ENCODE assay signal across 15 cellular contexts in genomic region chr19:50214699-50215543, GRCh38. TPM values are rescaled to one million over a fixed set of nuclear protein-coding genes. Genes with fewer than 3 reads are reported as not detected.
DNase-seq lines count a peak whose midpoint lies in the region; ATAC-seq and TF ChIP-seq lines count a peak whose summit lies in the region.
"Had no signal": no experiment of that assay in that cellular context is flagged by ENCODE, and none has a peak within 500 bp of the region (broad histone marks: within the 10 kb centered on the region; RNA-seq: fewer than 3 reads in every experiment).

No MANE protein-coding gene starts in this region.

- no peaks in the 10 kb centered on the region for H4K20me1 ChIP-seq in mammary epithelial cell (ENCODE audit: insufficient read depth, low read length)

- no peak overlapping the region for H2AFZ ChIP-seq in mammary epithelial cell (ENCODE audit: low read depth, low read length)

- H3K36me3 ChIP-seq in breast epithelium (no peaks in the 10 kb centered on the region), mammary epithelial cell (ENCODE audit: insufficient read depth, low read length) (no peaks in the 10 kb centered on the region), colonic mucosa (peaks cover 4% of the 10 kb centered on the region), mucosa of descending colon (ENCODE audit: low read depth) (peaks cover 8% of the 10 kb centered on the region), testis (ENCODE audit: low read depth, missing control alignments) (no peaks in the 10 kb centered on the region)
- H3K36me3 ChIP-seq: spleen had no signal

- H3K9ac ChIP-seq in mammary epithelial cell (ENCODE audit: insufficient read depth, low read length) (no peak overlapping the region), colonic mucosa (ENCODE audit: low read depth in 2 of 2, low read length in 2 of 2) (peak overlapping the region; percentile 24 to 81)

- no peak for TF ChIP-seq POLR2A in breast epithelium (IDR thresholded peaks at IDR 0.05)
- TF ChIP-seq POLR2A in testis (IDR thresholded peaks at IDR 0.05): no peak

- H3K9me3 ChIP-seq in breast epithelium (no peaks in the 10 kb centered on the region), mammary epithelial cell (replicated peaks; ENCODE audit: insufficient read depth, low read length) (peaks cover 2% of the 10 kb centered on the region), colonic mucosa (no peaks in the 10 kb centered on the region), mucosa of descending colon (no peaks in the 10 kb centered on the region), testis (no peaks in the 10 kb centered on the region)

- H3K4me3 ChIP-seq in breast epithelium: peak overlapping the region in 2 of 3 donors; percentile 30 to 59
- no peak overlapping the region for H3K4me3 ChIP-seq in mammary epithelial cell (replicated peaks in 1 of 3; ENCODE audit: insufficient read depth in 1 of 3, low read depth in 2 of 3, low read length in 3 of 3)
- H3K4me3 ChIP-seq in colonic mucosa: no peak overlapping the region
- H3K4me3 ChIP-seq in mucosa of descending colon: no peak overlapping the region
- no peak overlapping the region for H3K4me3 ChIP-seq in testis
- H3K4me3 ChIP-seq: spleen had no signal

- dilution Hi-C loops in mammary epithelial cell (cut with HindIII; ENCODE audit: low sequenced_read_pairs): no loop called here

- H3K27me3 ChIP-seq in breast epithelium (no peaks in the 10 kb centered on the region), mammary epithelial cell (ENCODE audit: insufficient read depth, low read length) (no peaks in the 10 kb centered on the region), colonic mucosa (no peaks in the 10 kb centered on the region), testis (no peaks in the 10 kb centered on the region)

- H3K4me1 ChIP-seq in breast epithelium: no peaks in the 10 kb centered on the region
- no peaks in the 10 kb centered on the region for H3K4me1 ChIP-seq in mammary epithelial cell (ENCODE audit: insufficient read depth, low read length)
- H3K4me1 ChIP-seq in colonic mucosa: no peaks in the 10 kb centered on the region
- H3K4me1 ChIP-seq in mucosa of descending colon (ENCODE audit: low read depth): peaks cover 14% of the 10 kb centered on the region
- no peaks in the 10 kb centered on the region for H3K4me1 ChIP-seq in testis
- H3K4me1 ChIP-seq: spleen had no signal

- intact Hi-C loops in breast epithelium (cut with DNase I; ENCODE audit: low total_unique reads) (no loop called here), mammary epithelial cell (cut with micrococcal nuclease) (no loop called here), colonic mucosa (cut with DNase I) (no loop called here), mucosa of descending colon (cut with DNase I, micrococcal nuclease) (no loop called here), testis (cut with DNase I; ENCODE audit: low total_unique reads) (no loop called here)

- CTCF ChIA-PET in mammary epithelial cell (lab: Charles Lee; ENCODE audit: low non-redundant PET): no interaction called here

- peak; percentile 95 for ATAC-seq in mucosa of descending colon
- no peak for ATAC-seq in GM21576 (IDR thresholded peaks at IDR 0.05; ENCODE audit: unreplicated experiment)
- ATAC-seq: activated naive CD8-positive, alpha-beta T cell treated with anti-CD3 and anti-CD28 coated beads, Interleukin-2, amount 50 U/mL, for 24 hours; naive thymus-derived CD8-positive, alpha-beta T cell had no signal

- no peak overlapping the region for H3K4me2 ChIP-seq in mammary epithelial cell (ENCODE audit: insufficient read depth, low read depth, low read length)

- H3K27ac ChIP-seq in breast epithelium: peak overlapping the region; percentile 97
- no peak overlapping the region for H3K27ac ChIP-seq in mammary epithelial cell (ENCODE audit: insufficient read depth, low read depth, low read length)
- H3K27ac ChIP-seq in colonic mucosa: peak overlapping the region; percentile 19
- no peak overlapping the region for H3K27ac ChIP-seq in testis
- H3K27ac ChIP-seq: spleen, VCaP had no signal

- WGBS in mammary epithelial cell (ENCODE audit: low coverage, missing lambda C conversion rate): 0% methylated on average over 9 of the region's 25 CpGs
- WGBS in testis, 2 donors: 45 to 48% methylated on average over 16 to 25 of the region's 25 CpGs

- TF ChIP-seq CTCF in breast epithelium (IDR thresholded peaks at IDR 0.05): no peak
- no peak for TF ChIP-seq CTCF in mammary epithelial cell (conservative IDR thresholded peaks at IDR 0.05 in 1 of 2, IDR thresholded peaks at IDR 0.05 in 1 of 2; ENCODE audit: extremely low read depth in 1 of 2, insufficient read depth in 1 of 2, low read depth in 1 of 2, low read length in 2 of 2)
- TF ChIP-seq CTCF in colonic mucosa (IDR thresholded peaks at IDR 0.05): no peak
- TF ChIP-seq CTCF in mucosa of descending colon (IDR thresholded peaks at IDR 0.05): no peak
- TF ChIP-seq CTCF in testis (IDR thresholded peaks at IDR 0.05): no peak

- peak; percentile 84 to 89 for DNase-seq in breast epithelium (ENCODE audit: low spot score in 2 of 2)
- no peak for DNase-seq in mammary epithelial cell
- peak; percentile 88 for DNase-seq in colonic mucosa
- DNase-seq in mucosa of descending colon: peak; percentile 86 to 91 (median 89)
- DNase-seq in ureter (ENCODE audit: low spot score): peak; percentile 90
- no peak for DNase-seq in testis
- DNase-seq in RPMI8226: no peak
- DNase-seq: activated naive CD8-positive, alpha-beta T cell treated with anti-CD3 and anti-CD28 coated beads, Interleukin-2, amount 50 U/mL, for 24 hours; cortex of kidney; naive thymus-derived CD8-positive, alpha-beta T cell; NCI-H446; spleen had no signal

- BruUV-seq in mammary epithelial cell (replicated peaks; lab: Mats Ljungman, UMichigan): no TSS peak

- in situ Hi-C loops in mammary epithelial cell (cut with MboI; ENCODE audit: low sequenced_read_pairs in 2 of 2): no loop called here

- no peaks in the 10 kb centered on the region for H3K79me2 ChIP-seq in mammary epithelial cell (ENCODE audit: insufficient read depth, low read length)

RNA-seq across cellular contexts. Expression of gene MYH14, which starts 11.5 kb away (rescaled TPM):
- total RNA-seq in breast epithelium (10 to 100 TPM; 16.6 to 24.7 (median 19.3) TPM), mammary epithelial cell (1 to 10 TPM in 1 of 2 donors, under 1 TPM in 1; 0.24 to 4.5 TPM), colonic mucosa (100 to 1,000 TPM; 506 to 509 TPM), mucosa of descending colon (100 to 1,000 TPM; 268 to 606 (median 586) TPM), ureter (134 TPM), testis (1 to 10 TPM; 7.8 to 7.9 TPM)
- polyA plus RNA-seq in mammary epithelial cell (0.05 TPM), testis (ENCODE audit: insufficient read depth, low read depth, low replicate concordance) (6.0 TPM)
- not detected for polyA minus RNA-seq in mammary epithelial cell
- total RNA-seq: naive thymus-derived CD8-positive, alpha-beta T cell had no signal
- polyA plus RNA-seq: naive thymus-derived CD8-positive, alpha-beta T cell had no signal

RNA-seq across cellular contexts. Expression of gene IZUMO2, which starts 51.8 kb away (rescaled TPM):
- total RNA-seq in breast epithelium: not detected
- not detected for total RNA-seq in mammary epithelial cell
- polyA plus RNA-seq in mammary epithelial cell: not detected
- polyA minus RNA-seq in mammary epithelial cell: not detected
- total RNA-seq in colonic mucosa: under 1 TPM in 1 of 2 donors, not detected in 1; 0.49 TPM
- not detected for total RNA-seq in mucosa of descending colon
- total RNA-seq in ureter: not detected
- total RNA-seq in testis: 10 to 100 TPM; 18.0 to 37.3 TPM
- polyA plus RNA-seq in testis (ENCODE audit: insufficient read depth, low read depth, low replicate concordance): 56.1 TPM
- total RNA-seq: naive thymus-derived CD8-positive, alpha-beta T cell; SK-MEL-5; spleen had no signal
- polyA plus RNA-seq: naive thymus-derived CD8-positive, alpha-beta T cell; spleen had no signal

Comparison
In these comparisons a context has a peak if more than half of its experiments do, and no peak if none do; other contexts are left out.
1. DNase-seq: peak in breast epithelium (2 of 2), colonic mucosa (single experiment), mucosa of descending colon (3 of 3) and ureter (single experiment); none in mammary epithelial cell (single experiment), testis (single experiment) and RPMI8226 (single experiment).
2. H3K27ac ChIP-seq: peak in breast epithelium (2 of 2) and colonic mucosa (single experiment); none in mammary epithelial cell (single experiment) and testis (0 of 2).
3. H3K4me3 ChIP-seq: peak in breast epithelium (2 of 3); none in mammary epithelial cell (0 of 3), colonic mucosa (single experiment), mucosa of descending colon (single experiment) and testis (0 of 2).
4. RNA of gene IZUMO2, which starts 51.8 kb away (total RNA-seq): 18.0 to 37.3 TPM in testis; 0.49 TPM in colonic mucosa, not detected in breast epithelium, not detected in mammary epithelial cell, not detected in mucosa of descending colon and not detected in ureter (single experiment); every median in the first group is over 10 times any median in the second.